In the genomic region with DNA sequence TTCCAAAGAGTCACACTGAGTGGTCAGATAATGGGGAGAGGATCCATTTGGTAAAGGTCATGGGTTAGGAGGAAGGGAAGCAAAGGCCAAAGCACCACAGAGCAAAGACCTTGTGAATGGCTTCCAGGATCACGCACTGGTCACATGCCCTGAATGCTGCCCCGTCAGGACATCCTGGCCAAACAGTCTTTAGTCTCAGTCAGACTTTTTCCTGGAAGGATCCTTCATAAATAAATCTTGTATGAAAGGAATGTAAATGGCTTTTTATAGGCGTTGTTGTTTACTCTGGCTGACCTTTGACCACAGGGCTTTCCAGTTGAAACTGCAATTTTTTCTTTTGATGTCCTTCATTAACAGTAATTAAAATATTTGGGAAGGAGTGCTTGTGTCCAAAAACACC, we compare ENCODE assay signal across 1 cellular context.
TF ChIP-seq lines count a peak whose summit lies in the region.

No MANE protein-coding gene starts in this region.

TF ChIP-seq in liver, 16 proteins besides CTCF, POLR2A, EP300 and RAD21 (continued from another document):
- TF ChIP-seq, protein P1, sequence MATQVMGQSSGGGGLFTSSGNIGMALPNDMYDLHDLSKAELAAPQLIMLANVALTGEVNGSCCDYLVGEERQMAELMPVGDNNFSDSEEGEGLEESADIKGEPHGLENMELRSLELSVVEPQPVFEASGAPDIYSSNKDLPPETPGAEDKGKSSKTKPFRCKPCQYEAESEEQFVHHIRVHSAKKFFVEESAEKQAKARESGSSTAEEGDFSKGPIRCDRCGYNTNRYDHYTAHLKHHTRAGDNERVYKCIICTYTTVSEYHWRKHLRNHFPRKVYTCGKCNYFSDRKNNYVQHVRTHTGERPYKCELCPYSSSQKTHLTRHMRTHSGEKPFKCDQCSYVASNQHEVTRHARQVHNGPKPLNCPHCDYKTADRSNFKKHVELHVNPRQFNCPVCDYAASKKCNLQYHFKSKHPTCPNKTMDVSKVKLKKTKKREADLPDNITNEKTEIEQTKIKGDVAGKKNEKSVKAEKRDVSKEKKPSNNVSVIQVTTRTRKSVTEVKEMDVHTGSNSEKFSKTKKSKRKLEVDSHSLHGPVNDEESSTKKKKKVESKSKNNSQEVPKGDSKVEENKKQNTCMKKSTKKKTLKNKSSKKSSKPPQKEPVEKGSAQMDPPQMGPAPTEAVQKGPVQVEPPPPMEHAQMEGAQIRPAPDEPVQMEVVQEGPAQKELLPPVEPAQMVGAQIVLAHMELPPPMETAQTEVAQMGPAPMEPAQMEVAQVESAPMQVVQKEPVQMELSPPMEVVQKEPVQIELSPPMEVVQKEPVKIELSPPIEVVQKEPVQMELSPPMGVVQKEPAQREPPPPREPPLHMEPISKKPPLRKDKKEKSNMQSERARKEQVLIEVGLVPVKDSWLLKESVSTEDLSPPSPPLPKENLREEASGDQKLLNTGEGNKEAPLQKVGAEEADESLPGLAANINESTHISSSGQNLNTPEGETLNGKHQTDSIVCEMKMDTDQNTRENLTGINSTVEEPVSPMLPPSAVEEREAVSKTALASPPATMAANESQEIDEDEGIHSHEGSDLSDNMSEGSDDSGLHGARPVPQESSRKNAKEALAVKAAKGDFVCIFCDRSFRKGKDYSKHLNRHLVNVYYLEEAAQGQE (IDR thresholded peaks at IDR 0.05), result no peak
- TF ChIP-seq SP1 (IDR thresholded peaks at IDR 0.05), result peak; percentile 59
- TF ChIP-seq, protein P2, sequence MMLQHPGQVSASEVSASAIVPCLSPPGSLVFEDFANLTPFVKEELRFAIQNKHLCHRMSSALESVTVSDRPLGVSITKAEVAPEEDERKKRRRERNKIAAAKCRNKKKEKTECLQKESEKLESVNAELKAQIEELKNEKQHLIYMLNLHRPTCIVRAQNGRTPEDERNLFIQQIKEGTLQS (IDR thresholded peaks at IDR 0.05), result no peak
- TF ChIP-seq FOXA2 (IDR thresholded peaks at IDR 0.05), result no peak
- TF ChIP-seq, protein P3, sequence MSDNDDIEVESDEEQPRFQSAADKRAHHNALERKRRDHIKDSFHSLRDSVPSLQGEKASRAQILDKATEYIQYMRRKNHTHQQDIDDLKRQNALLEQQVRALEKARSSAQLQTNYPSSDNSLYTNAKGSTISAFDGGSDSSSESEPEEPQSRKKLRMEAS (IDR thresholded peaks at IDR 0.05), result peak; percentile 32
- TF ChIP-seq, protein P4, sequence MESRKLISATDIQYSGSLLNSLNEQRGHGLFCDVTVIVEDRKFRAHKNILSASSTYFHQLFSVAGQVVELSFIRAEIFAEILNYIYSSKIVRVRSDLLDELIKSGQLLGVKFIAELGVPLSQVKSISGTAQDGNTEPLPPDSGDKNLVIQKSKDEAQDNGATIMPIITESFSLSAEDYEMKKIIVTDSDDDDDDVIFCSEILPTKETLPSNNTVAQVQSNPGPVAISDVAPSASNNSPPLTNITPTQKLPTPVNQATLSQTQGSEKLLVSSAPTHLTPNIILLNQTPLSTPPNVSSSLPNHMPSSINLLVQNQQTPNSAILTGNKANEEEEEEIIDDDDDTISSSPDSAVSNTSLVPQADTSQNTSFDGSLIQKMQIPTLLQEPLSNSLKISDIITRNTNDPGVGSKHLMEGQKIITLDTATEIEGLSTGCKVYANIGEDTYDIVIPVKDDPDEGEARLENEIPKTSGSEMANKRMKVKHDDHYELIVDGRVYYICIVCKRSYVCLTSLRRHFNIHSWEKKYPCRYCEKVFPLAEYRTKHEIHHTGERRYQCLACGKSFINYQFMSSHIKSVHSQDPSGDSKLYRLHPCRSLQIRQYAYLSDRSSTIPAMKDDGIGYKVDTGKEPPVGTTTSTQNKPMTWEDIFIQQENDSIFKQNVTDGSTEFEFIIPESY (IDR thresholded peaks at IDR 0.05), result peak; percentile 25
- peak; percentile 78 for TF ChIP-seq YY1 (IDR thresholded peaks at IDR 0.05)
- TF ChIP-seq NR2F2 (IDR thresholded peaks at IDR 0.05), result peak; percentile 99
- TF ChIP-seq HNF4G (IDR thresholded peaks at IDR 0.05), result no peak
- peak in 1 of 2 donors; percentile 38 for TF ChIP-seq JUND (IDR thresholded peaks at IDR 0.05)
- TF ChIP-seq RXRA (IDR thresholded peaks at IDR 0.05), result peak; percentile 98 to 99
